In genomic region chr2:25215948-25216679, GRCh38 we compare ENCODE assay signal across 7 cellular contexts. TPM values are rescaled to one million over a fixed set of nuclear protein-coding genes. Genes with fewer than 3 reads are reported as not detected.
DNase-seq lines count a peak whose midpoint lies in the region; ATAC-seq lines count a peak whose summit lies in the region.

No MANE protein-coding gene starts in this region.

- H3K27me3 Mint-ChIP-seq in natural killer cell treated with Interleukin-12 subunit alpha and Interleukin-12 subunit beta and Interleukin-15 and Interleukin-18, amount 100 ng/mL, for 72 hours, result no peaks in the 10 kb centered on the region

- H3K4me1 Mint-ChIP-seq in natural killer cell treated with Interleukin-12 subunit alpha and Interleukin-12 subunit beta and Interleukin-15 and Interleukin-18, amount 100 ng/mL, for 72 hours (ENCODE audit: low read depth in 2 of 2), result peaks cover 0 to 5% of the 10 kb centered on the region in 2 donors

- H3K36me3 Mint-ChIP-seq in natural killer cell treated with Interleukin-12 subunit alpha and Interleukin-12 subunit beta and Interleukin-15 and Interleukin-18, amount 100 ng/mL, for 72 hours, result no peaks in the 10 kb centered on the region

- peak overlapping the region; percentile 48 to 87 for H3K27ac Mint-ChIP-seq in natural killer cell treated with Interleukin-12 subunit alpha and Interleukin-12 subunit beta and Interleukin-15 and Interleukin-18, amount 100 ng/mL, for 72 hours

- ATAC-seq in HG03571 (IDR thresholded peaks at IDR 0.05; ENCODE audit: unreplicated experiment) (peak; percentile 57), esophagus mucosa (peak; percentile 79)
- peak; percentile 98 for ATAC-seq in natural killer cell treated with Interleukin-12 subunit alpha and Interleukin-12 subunit beta and Interleukin-15 and Interleukin-18, amount 100 ng/mL, for 72 hours

- DNase-seq in GM19240 (ENCODE audit: insufficient read length, low spot score) (peak; percentile 55), T1000 (lab: John Stamatoyannopoulos, UW) (no peak)
- DNase-seq in activated CD8-positive, alpha-beta memory T cell treated with anti-CD3 and anti-CD28 coated beads, Interleukin-2, amount 50 U/mL, for 4 hours, result peak; percentile 87
- DNase-seq in natural killer cell treated with Interleukin-12 subunit alpha and Interleukin-12 subunit beta and Interleukin-15 and Interleukin-18, amount 100 ng/mL, for 72 hours (ENCODE audit: low spot score), result peak; percentile 94
- DNase-seq in stimulated activated naive CD4-positive, alpha-beta T cell treated with Interleukin-2 at 50 U/mL for 16 hours (lab: John Stamatoyannopoulos, UW), result peak; percentile 75

- H3K9me3 Mint-ChIP-seq in natural killer cell treated with Interleukin-12 subunit alpha and Interleukin-12 subunit beta and Interleukin-15 and Interleukin-18, amount 100 ng/mL, for 72 hours, result no peaks in the 10 kb centered on the region

- H3K4me3 Mint-ChIP-seq in natural killer cell treated with Interleukin-12 subunit alpha and Interleukin-12 subunit beta and Interleukin-15 and Interleukin-18, amount 100 ng/mL, for 72 hours, result peak overlapping the region; percentile 79

RNA-seq across cellular contexts. Expression of gene POMC, which starts 47.7 kb away (rescaled TPM):
- 0.44 TPM for total RNA-seq in esophagus mucosa
- 1 to 10 TPM; 3.4 to 5.2 TPM for total RNA-seq in natural killer cell treated with Interleukin-12 subunit alpha and Interleukin-12 subunit beta and Interleukin-15 and Interleukin-18, amount 100 ng/mL, for 72 hours
